8 cellular contexts compared by ENCODE assay signal in the genomic region with DNA sequence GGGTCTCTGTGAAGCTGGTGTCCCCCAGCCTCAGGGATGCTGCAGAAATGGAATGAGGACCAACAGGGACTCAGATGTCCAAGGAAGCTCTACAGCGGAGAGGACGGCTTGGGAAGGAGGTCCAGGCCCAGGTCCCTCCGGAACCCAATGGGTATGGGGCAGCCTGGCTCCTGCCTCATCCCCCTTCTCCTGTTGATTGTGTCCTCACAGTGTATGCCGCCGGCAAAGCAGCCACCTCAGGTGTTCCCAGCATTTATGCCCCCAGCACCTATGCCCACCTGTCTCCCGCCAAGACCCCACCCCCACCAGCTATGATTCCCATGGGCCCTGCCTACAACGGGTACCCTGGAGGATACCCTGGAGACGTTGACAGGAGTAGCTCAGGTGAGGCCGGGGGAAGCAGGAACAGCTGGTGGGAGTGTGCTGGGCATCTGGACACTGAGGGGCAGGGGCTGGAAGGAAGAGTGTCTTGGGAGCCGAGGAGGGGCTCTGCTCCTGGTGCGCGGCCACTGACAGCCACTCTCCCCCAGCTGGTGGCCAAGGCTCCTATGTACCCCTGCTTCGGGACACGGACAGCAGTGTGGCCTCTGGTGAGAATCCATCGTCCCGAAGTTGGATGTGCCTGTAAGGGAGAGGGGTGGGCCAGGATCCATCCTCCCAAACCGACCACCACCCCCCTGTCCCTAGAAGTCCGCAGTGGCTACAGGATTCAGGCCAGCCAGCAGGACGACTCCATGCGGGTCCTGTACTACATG. TPM values are rescaled to one million over a fixed set of nuclear protein-coding genes. Genes with fewer than 3 reads are reported as not detected.
DNase-seq lines count a peak whose midpoint lies in the region; ATAC-seq, FAIRE-seq and TF ChIP-seq lines count a peak whose summit lies in the region.

No MANE protein-coding gene starts in this region.

- BruUV-seq in endothelial cell of umbilical vein (replicated peaks; lab: Mats Ljungman, UMichigan): no TSS peak

- ATAC-seq in CD4-positive, alpha-beta T cell (ENCODE audit: poor library complexity): no peak
- ATAC-seq in HG03196 (IDR thresholded peaks at IDR 0.05; ENCODE audit: unreplicated experiment) (no peak), HG02759 (IDR thresholded peaks at IDR 0.05; ENCODE audit: unreplicated experiment) (no peak)

- no peak for TF ChIP-seq CTCF in CD4-positive, alpha-beta T cell (IDR thresholded peaks at IDR 0.05)
- TF ChIP-seq CTCF in RWPE1 (conservative IDR thresholded peaks at IDR 0.05; ENCODE audit: low read depth) (no peak), endothelial cell of umbilical vein (IDR thresholded peaks at IDR 0.05; ENCODE audit: extremely low read depth in 1 of 2, insufficient read depth in 1 of 2, low read depth in 1 of 2, low read length in 2 of 2) (no peak)

- H3K36me3 ChIP-seq in endothelial cell of umbilical vein (ENCODE audit: control insufficient read depth in 2 of 2, extremely low read depth in 1 of 2, insufficient read depth in 2 of 2, low read length in 2 of 2) (peaks cover 0 to 8% of the 10 kb centered on the region in 2 experiments), neuron (ENCODE audit: insufficient read depth, low read length) (peaks cover 21% of the 10 kb centered on the region)

- no peaks in the 10 kb centered on the region for H3K9me3 Mint-ChIP-seq in CD4-positive, alpha-beta T cell

- no peak for FAIRE-seq in endothelial cell of umbilical vein (lab: Jason Lieb, UNC)

- peaks cover 41% of the 10 kb centered on the region for H3K36me3 Mint-ChIP-seq in CD4-positive, alpha-beta T cell (ENCODE audit: low read depth)

- H3K4me3 Mint-ChIP-seq in CD4-positive, alpha-beta T cell: peak overlapping the region; percentile 87

- no peaks in the 10 kb centered on the region for H3K27me3 ChIP-seq in CD4-positive, alpha-beta T cell (ENCODE audit: control insufficient read depth, insufficient read depth, low read length)
- H3K27me3 ChIP-seq in endothelial cell of umbilical vein (ENCODE audit: control insufficient read depth in 2 of 2, insufficient read depth in 2 of 2, low read length in 2 of 2) (no peaks in the 10 kb centered on the region), neuron (ENCODE audit: insufficient read depth, low read length) (no peaks in the 10 kb centered on the region)

- no peak overlapping the region for H2AFZ ChIP-seq in endothelial cell of umbilical vein (ENCODE audit: low read depth, low read length)
- H2AFZ ChIP-seq in neuron (ENCODE audit: low read depth, low read length): no peak overlapping the region

- peak overlapping the region; percentile 92 for H3K27ac Mint-ChIP-seq in CD4-positive, alpha-beta T cell

- H3K4me1 ChIP-seq in endothelial cell of umbilical vein (ENCODE audit: control insufficient read depth, extremely low read depth, insufficient read depth, low read length) (peaks cover 4% of the 10 kb centered on the region), neuron (ENCODE audit: insufficient read depth, low read length) (peaks cover 15% of the 10 kb centered on the region)

- no peak overlapping the region for H3K9ac ChIP-seq in endothelial cell of umbilical vein (replicated peaks; ENCODE audit: extremely low read depth, insufficient read depth, low read length)

- no peaks in the 10 kb centered on the region for H3K9me3 ChIP-seq in CD4-positive, alpha-beta T cell (ENCODE audit: control insufficient read depth, low read length)
- H3K9me3 ChIP-seq in endothelial cell of umbilical vein (replicated peaks; ENCODE audit: control insufficient read depth, insufficient read depth, low read length) (no peaks in the 10 kb centered on the region), neuron (ENCODE audit: low read length) (no peaks in the 10 kb centered on the region)

- peaks cover 3% of the 10 kb centered on the region for H3K79me2 ChIP-seq in endothelial cell of umbilical vein (ENCODE audit: control insufficient read depth, insufficient read depth, low read length)

- H3K4me1 Mint-ChIP-seq in CD4-positive, alpha-beta T cell (ENCODE audit: low read depth): peaks cover 25% of the 10 kb centered on the region

- no peaks in the 10 kb centered on the region for H3K27me3 Mint-ChIP-seq in CD4-positive, alpha-beta T cell

- CTCF ChIA-PET in CD4-positive, alpha-beta T cell (lab: Charles Lee): no interaction called here
- CTCF ChIA-PET in RWPE1 (lab: Yijun Ruan, JAX): interaction anchor here (0.5 to 0.8 kb wide), 3 partner anchors 125 to 229 kb away, joined by 3 to 4 read pairs (median 4); no protein-coding TSS in a partner anchor
- CTCF ChIA-PET in endothelial cell of umbilical vein (lab: Charles Lee): no interaction called here

- no peak for DNase-seq in CD4-positive, alpha-beta T cell
- no peak for DNase-seq in RWPE1 (ENCODE audit: low spot score)
- DNase-seq in endothelial cell of umbilical vein (ENCODE audit: low read depth, low spot score): no peak
- DNase-seq in CD1c-positive myeloid dendritic cell (ENCODE audit: extremely low spot score): no peak
- no peak for DNase-seq in NCI-H2227 (lab: John Stamatoyannopoulos, UW; ENCODE audit: unreplicated experiment)

- H3K4me2 ChIP-seq in endothelial cell of umbilical vein (ENCODE audit: insufficient read depth, low read length): peak overlapping the region; percentile 39

- H3K4me3 ChIP-seq in endothelial cell of umbilical vein (replicated peaks in 1 of 3; ENCODE audit: insufficient read depth in 1 of 3, low read depth in 1 of 3, low read length in 3 of 3): no peak overlapping the region
- peak overlapping the region; percentile 73 for H3K4me3 ChIP-seq in neuron (ENCODE audit: low read length)

- no peaks in the 10 kb centered on the region for H4K20me1 ChIP-seq in endothelial cell of umbilical vein (replicated peaks; ENCODE audit: control insufficient read depth, extremely low read depth, insufficient read depth, low read length)

- dilution Hi-C loops in endothelial cell of umbilical vein (cut with MboI; ENCODE audit: extremely low pct_ligation_motif_present, low sequenced_read_pairs): no loop called here

- POLR2A ChIA-PET in CD4-positive, alpha-beta T cell (lab: Charles Lee): interaction anchor here (1.4 to 3.6 kb wide), 3 partner anchors 54 to 113 kb away, joined by 3 to 27 read pairs (median 15); no protein-coding TSS in a partner anchor
- POLR2A ChIA-PET in RWPE1 (lab: Yijun Ruan, JAX; ENCODE audit: low non-redundant PET) (interaction anchor here (1.2 kb wide), 1 partner anchor 197 kb away, joined by 3 read pairs; no protein-coding TSS in a partner anchor), endothelial cell of umbilical vein (lab: Charles Lee) (no interaction called here)

- no peak for TF ChIP-seq POLR2A in endothelial cell of umbilical vein (IDR thresholded peaks at IDR 0.05; ENCODE audit: low read depth, low read length)

- no peaks in the 10 kb centered on the region for H3K9me1 ChIP-seq in endothelial cell of umbilical vein (replicated peaks; ENCODE audit: control insufficient read depth, extremely low read depth, insufficient read depth, low read length)

- H3K27ac ChIP-seq in CD4-positive, alpha-beta T cell (ENCODE audit: low read depth, low read length): peak overlapping the region; percentile 79
- H3K27ac ChIP-seq in RWPE1: peak overlapping the region; percentile 95
- no peak overlapping the region for H3K27ac ChIP-seq in endothelial cell of umbilical vein (ENCODE audit: insufficient read depth, low read depth, low read length)

- intact Hi-C loops in CD4-positive, alpha-beta T cell (cut with DNase I, micrococcal nuclease): loop anchor here (2.0 to 10.0 kb wide), 5 partner anchors 16 to 448 kb away; partner anchors contain the start of genes FXYD7 (in 1 of the 2) and KMT2B (in 1 of the 2)
- intact Hi-C loops in endothelial cell of umbilical vein (cut with micrococcal nuclease): loop anchor here (5.0 to 10.0 kb wide), 2 partner anchors 54 to 232 kb away; partner anchors contain the start of gene SCN1B

RNA-seq across cellular contexts. Expression of gene USF2, which starts 2.4 kb away (rescaled TPM):
- 100 to 1,000 TPM; 335 to 344 TPM for total RNA-seq in CD4-positive, alpha-beta T cell
- 76.8 and 85.8 TPM in 2 replicates for total RNA-seq in endothelial cell of umbilical vein
- polyA plus RNA-seq in endothelial cell of umbilical vein: 75.0 and 80.5 TPM in 2 replicates
- polyA plus RNA-seq in endothelial cell of umbilical vein (2011; cell fraction: cytosol; rRNA removed): 53.8 and 74.8 TPM in 2 replicates
- 115 and 123 TPM in 2 replicates for polyA plus RNA-seq in endothelial cell of umbilical vein (2011; cell fraction: nucleus; rRNA removed)
- polyA plus RNA-seq in endothelial cell of umbilical vein (2012): 61.5 and 72.4 TPM in 2 replicates
- 39.8 and 71.2 TPM in 2 replicates for polyA minus RNA-seq in endothelial cell of umbilical vein
- polyA minus RNA-seq in endothelial cell of umbilical vein (2011; cell fraction: cytosol; rRNA and poly(A)+ RNA removed): 63.2 TPM
- polyA minus RNA-seq in endothelial cell of umbilical vein (2011; cell fraction: nucleus; rRNA and poly(A)+ RNA removed): 24.9 and 34.6 TPM in 2 replicates

RNA-seq across cellular contexts. Expression of gene HAMP, which starts 16.0 kb away (rescaled TPM):
- 1 to 10 TPM; 1.5 to 1.6 TPM for total RNA-seq in CD4-positive, alpha-beta T cell
- 0.15 TPM in 1 of 2 replicates, not detected in the other for total RNA-seq in endothelial cell of umbilical vein
- polyA plus RNA-seq in endothelial cell of umbilical vein: not detected in 2 replicates
- polyA plus RNA-seq in endothelial cell of umbilical vein (2011; cell fraction: cytosol; rRNA removed): not detected in 2 replicates
- 0.36 and 0.48 TPM in 2 replicates for polyA plus RNA-seq in endothelial cell of umbilical vein (2011; cell fraction: nucleus; rRNA removed)
- not detected in 2 replicates for polyA plus RNA-seq in endothelial cell of umbilical vein (2012)
- 1.4 TPM in 1 of 2 replicates, not detected in the other for polyA minus RNA-seq in endothelial cell of umbilical vein
- not detected for polyA minus RNA-seq in endothelial cell of umbilical vein (2011; cell fraction: cytosol; rRNA and poly(A)+ RNA removed)
- 1.3 TPM in 1 of 2 replicates, not detected in the other for polyA minus RNA-seq in endothelial cell of umbilical vein (2011; cell fraction: nucleus; rRNA and poly(A)+ RNA removed)

RNA-seq across cellular contexts. Expression of gene LSR, which starts 17.5 kb away (rescaled TPM):
- 10 to 100 TPM; 45.0 to 47.9 TPM for total RNA-seq in CD4-positive, alpha-beta T cell
- total RNA-seq in endothelial cell of umbilical vein: 0.74 and 1.0 TPM in 2 replicates
- 0.76 and 0.94 TPM in 2 replicates for polyA plus RNA-seq in endothelial cell of umbilical vein
- polyA plus RNA-seq in endothelial cell of umbilical vein (2011; cell fraction: cytosol; rRNA removed): 0.43 and 0.58 TPM in 2 replicates
- 0.12 and 0.20 TPM in 2 replicates for polyA plus RNA-seq in endothelial cell of umbilical vein (2011; cell fraction: nucleus; rRNA removed)
- polyA plus RNA-seq in endothelial cell of umbilical vein (2012): 0.37 and 0.71 TPM in 2 replicates
- 0.22 and 0.47 TPM in 2 replicates for polyA minus RNA-seq in endothelial cell of umbilical vein
- 45.3 TPM for polyA minus RNA-seq in endothelial cell of umbilical vein (2011; cell fraction: cytosol; rRNA and poly(A)+ RNA removed)
- 0.34 TPM in 1 of 2 replicates, not detected in the other for polyA minus RNA-seq in endothelial cell of umbilical vein (2011; cell fraction: nucleus; rRNA and poly(A)+ RNA removed)

RNA-seq across cellular contexts. Expression of gene MAG, which starts 25.6 kb away (rescaled TPM):
- not detected for total RNA-seq in CD4-positive, alpha-beta T cell
- not detected in 2 replicates for total RNA-seq in endothelial cell of umbilical vein
- polyA plus RNA-seq in endothelial cell of umbilical vein: not detected in 2 replicates
- polyA plus RNA-seq in endothelial cell of umbilical vein (2011; cell fraction: cytosol; rRNA removed): not detected in 2 replicates
- polyA plus RNA-seq in endothelial cell of umbilical vein (2011; cell fraction: nucleus; rRNA removed): not detected in 2 replicates
- polyA plus RNA-seq in endothelial cell of umbilical vein (2012): not detected in 2 replicates
- not detected in 2 replicates for polyA minus RNA-seq in endothelial cell of umbilical vein
- polyA minus RNA-seq in endothelial cell of umbilical vein (2011; cell fraction: cytosol; rRNA and poly(A)+ RNA removed): not detected
- polyA minus RNA-seq in endothelial cell of umbilical vein (2011; cell fraction: nucleus; rRNA and poly(A)+ RNA removed): not detected in 2 replicates

RNA-seq across cellular contexts. Expression of gene FAM187B, which starts 37.8 kb away (rescaled TPM):
- total RNA-seq in CD4-positive, alpha-beta T cell: not detected
- total RNA-seq in endothelial cell of umbilical vein: not detected in 2 replicates
- not detected in 2 replicates for polyA plus RNA-seq in endothelial cell of umbilical vein
- not detected in 2 replicates for polyA plus RNA-seq in endothelial cell of umbilical vein (2011; cell fraction: cytosol; rRNA removed)
- not detected in 2 replicates for polyA plus RNA-seq in endothelial cell of umbilical vein (2011; cell fraction: nucleus; rRNA removed)
- not detected in 2 replicates for polyA plus RNA-seq in endothelial cell of umbilical vein (2012)
- polyA minus RNA-seq in endothelial cell of umbilical vein: not detected in 2 replicates
- not detected for polyA minus RNA-seq in endothelial cell of umbilical vein (2011; cell fraction: cytosol; rRNA and poly(A)+ RNA removed)
- polyA minus RNA-seq in endothelial cell of umbilical vein (2011; cell fraction: nucleus; rRNA and poly(A)+ RNA removed): not detected in 2 replicates

Comparison
In these comparisons a context has a peak if more than half of its experiments do, and no peak if none do; other contexts are left out.
1. RNA of gene LSR, which starts 17.5 kb away (total RNA-seq): 45.0 to 47.9 TPM in CD4-positive, alpha-beta T cell; 0.74 to 1.0 TPM in endothelial cell of umbilical vein; every median in the first group is over 10 times any median in the second.